ENCODE assay signal across 11 cellular contexts in genomic region chr10:7520496-7521485, GRCh38.
DNase-seq lines count a peak whose midpoint lies in the region; ATAC-seq and TF ChIP-seq lines count a peak whose summit lies in the region.
"Had no signal": no experiment of that assay in that cellular context is flagged by ENCODE, and none has a peak within 500 bp of the region (broad histone marks: within the 10 kb centered on the region; RNA-seq: fewer than 3 reads in every experiment).

No MANE protein-coding gene starts in this region.

- H2AFZ ChIP-seq in osteoblast (ENCODE audit: low read length) = no peak overlapping the region
- H2AFZ ChIP-seq: parathyroid adenoma had no signal

- peak; percentile 87 for ATAC-seq in GM18868 (IDR thresholded peaks at IDR 0.05; ENCODE audit: unreplicated experiment)
- ATAC-seq in HG02588 (IDR thresholded peaks at IDR 0.05; ENCODE audit: unreplicated experiment) = peak; percentile 58
- ATAC-seq in HG03565 (IDR thresholded peaks at IDR 0.05; ENCODE audit: unreplicated experiment) = peak; percentile 80
- ATAC-seq in left lung = no peak
- ATAC-seq: HepG2 had no signal

- H3K27ac ChIP-seq in A673 (ENCODE audit: low read depth, low read length, poor library complexity, severe bottlenecking) (peak overlapping the region; percentile 26), left lung (no peak overlapping the region), osteoblast (ENCODE audit: low read depth, low read length) (no peak overlapping the region)
- H3K27ac ChIP-seq: parathyroid adenoma, WERI-Rb-1 had no signal

- no peaks in the 10 kb centered on the region for H3K79me2 ChIP-seq in osteoblast (ENCODE audit: insufficient read depth, low read length)
- H3K79me2 ChIP-seq: parathyroid adenoma had no signal

- DNase-seq in A673 (ENCODE audit: low spot score) = peak; percentile 55
- DNase-seq in left lung = no peak
- DNase-seq in osteoblast (ENCODE audit: insufficient read length, low spot score, missing footprints) = no peak
- no peak for DNase-seq in activated T-cell treated with anti-CD3 and anti-CD28 coated beads, Interleukin-2, amount 50 U/mL, for 1 hour
- no peak for DNase-seq in iPS-NIHi7 (ENCODE audit: extremely low spot score)
- DNase-seq: WERI-Rb-1 had no signal

- H3K4me1 ChIP-seq in A673 (ENCODE audit: insufficient read depth, low read length, poor library complexity, severe bottlenecking) = peaks cover 13% of the 10 kb centered on the region
- peaks cover 0 to 4% of the 10 kb centered on the region in 2 donors for H3K4me1 ChIP-seq in left lung
- H3K4me1 ChIP-seq in osteoblast (ENCODE audit: insufficient read depth, low read length) = no peaks in the 10 kb centered on the region
- H3K4me1 ChIP-seq: parathyroid adenoma had no signal

- H4K20me1 ChIP-seq in osteoblast (ENCODE audit: insufficient read depth, low read length) = no peaks in the 10 kb centered on the region

- H3K27me3 ChIP-seq in A673 (replicated peaks; ENCODE audit: insufficient read depth, low read depth, low read length, poor library complexity) = no peaks in the 10 kb centered on the region
- H3K27me3 ChIP-seq in left lung = peaks cover 0 to 20% of the 10 kb centered on the region in 2 donors
- no peaks in the 10 kb centered on the region for H3K27me3 ChIP-seq in osteoblast (ENCODE audit: insufficient read depth, low read length)

- H3K9me3 ChIP-seq in A673 (ENCODE audit: low read depth, low read length, poor library complexity, severe bottlenecking) (no peaks in the 10 kb centered on the region), left lung (no peaks in the 10 kb centered on the region), osteoblast (ENCODE audit: low read depth, low read length) (no peaks in the 10 kb centered on the region)

- H3K36me3 ChIP-seq in A673 (ENCODE audit: insufficient read depth, low read length, poor library complexity, severe bottlenecking) (no peaks in the 10 kb centered on the region), left lung (no peaks in the 10 kb centered on the region), osteoblast (ENCODE audit: insufficient read depth, low read length) (no peaks in the 10 kb centered on the region)
- H3K36me3 ChIP-seq: WERI-Rb-1 had no signal

- intact Hi-C loops in A673 (cut with micrococcal nuclease; ENCODE audit: unreplicated experiment) = loop anchor here (10.0 kb wide), 3 partner anchors 234 to 1684 kb away; no protein-coding TSS in a partner anchor
- intact Hi-C loops in left lung (cut with DNase I) = loop anchor here in 1 of 2 donors (10.0 kb wide), 1 partner anchor 164 kb away; no protein-coding TSS in a partner anchor

- POLR2A ChIA-PET in A673 (lab: Charles Lee; ENCODE audit: low non-redundant PET) = no interaction called here

- TF ChIP-seq CTCF in A673 (conservative IDR thresholded peaks at IDR 0.05; ENCODE audit: low read depth, low read length) (no peak), left lung (IDR thresholded peaks at IDR 0.05) (no peak), osteoblast (IDR thresholded peaks at IDR 0.05; ENCODE audit: extremely low read depth, low read depth, low read length) (no peak)

- BruUV-seq in A673 (replicated peaks; lab: Mats Ljungman, UMichigan) = no TSS peak

- H3K4me3 ChIP-seq in A673 (ENCODE audit: low read depth, low read length, poor library complexity, severe bottlenecking) = no peak overlapping the region
- no peak overlapping the region for H3K4me3 ChIP-seq in left lung
- H3K4me3 ChIP-seq in osteoblast (ENCODE audit: insufficient read depth, low read length) = no peak overlapping the region

- H3K4me2 ChIP-seq in osteoblast (ENCODE audit: insufficient read depth, low read length) = no peak overlapping the region

- CTCF ChIA-PET in A673 (lab: Charles Lee) = interaction anchor here (0.6 to 0.8 kb wide), 2 partner anchors 14 to 1074 kb away, joined by 10 to 16 read pairs; no protein-coding TSS in a partner anchor
